Comparison of ENCODE assay signal across 18 cellular contexts in genomic region chr12:22105542-22105941, GRCh38.
"Had no signal": no experiment of that assay in that cellular context is flagged by ENCODE, and none has a peak within 500 bp of the region (broad histone marks: within the 10 kb centered on the region; RNA-seq: fewer than 3 reads in every experiment).

No MANE protein-coding gene starts in this region.

- H3K9me3 ChIP-seq: mucosa of descending colon, stomach, thyroid gland had no signal

- H3K36me3 ChIP-seq: stomach, thyroid gland had no signal

- H3K4me3 ChIP-seq: coronary artery, mucosa of descending colon, skin epidermis, stomach, thyroid gland had no signal

- ATAC-seq: foreskin keratinocyte; mucosa of descending colon; natural killer cell; sciatic nerve; stimulated activated naive B cell treated with anti-CD40 and anti-IgM and Interleukin-4, amounts not matched to agents 10 μg/mL and 1 μg/mL and 100 μg/mL, for 72 hours had no signal

- FAIRE-seq: endothelial cell of umbilical vein, urothelium cell line had no signal

- H3K27ac ChIP-seq: coronary artery, foreskin keratinocyte, skin epidermis, stomach, thyroid gland had no signal

- DNase-seq: effector CD4-positive, alpha-beta T cell; endodermal cell; head of caudate nucleus; hippocampal formation; mucosa of descending colon; natural killer cell; posterior cingulate gyrus; stimulated activated CD4-positive, alpha-beta T cell treated with anti-CD3 and anti-CD28 coated beads, Interleukin-2, amount 100 ng/mL, for 24 hours; stimulated activated CD4-positive, alpha-beta T cell treated with anti-CD3 and anti-CD28 coated beads, Interleukin-4, amount 100 ng/mL, for 4 hours; stimulated activated naive B cell treated with anti-CD40 and anti-IgM and Interleukin-4, amounts not matched to agents 10 μg/mL and 1 μg/mL and 100 μg/mL, for 72 hours; stomach; thyroid gland had no signal

- H3K4me1 ChIP-seq: thyroid gland had no signal

- H3K27me3 ChIP-seq: foreskin keratinocyte, stomach, thyroid gland had no signal
